ENCODE assay signal across 1 cellular context in genomic region chr15:66565141-66565595, GRCh38.
TF ChIP-seq lines count a peak whose summit lies in the region.

No MANE protein-coding gene starts in this region.

TF ChIP-seq in IMR-90, 13 proteins besides CTCF, POLR2A, EP300 and RAD21 (continued from another document):
- no peak for TF ChIP-seq MAFK (IDR thresholded peaks at IDR 0.05; ENCODE audit: low read depth, low read length)
- TF ChIP-seq MAZ (IDR thresholded peaks at IDR 0.05; ENCODE audit: borderline replicate concordance, low read depth, low read length): no peak
- TF ChIP-seq FOS (IDR thresholded peaks at IDR 0.05; ENCODE audit: low read depth, low read length): no peak
- TF ChIP-seq BHLHE40 (IDR thresholded peaks at IDR 0.05; ENCODE audit: low read depth, low read length): no peak
- no peak for TF ChIP-seq CEBPB (IDR thresholded peaks at IDR 0.05; ENCODE audit: low read depth, low read length)
- TF ChIP-seq ELK1 (IDR thresholded peaks at IDR 0.05; ENCODE audit: borderline replicate concordance, low read depth, low read length): no peak
- TF ChIP-seq SMC3 (IDR thresholded peaks at IDR 0.05; ENCODE audit: low read depth, low read length): no peak
TF ChIP-seq in IMR-90: peak in this region for 0.
